Comparison of ENCODE assay signal across 21 cellular contexts in the genomic region with DNA sequence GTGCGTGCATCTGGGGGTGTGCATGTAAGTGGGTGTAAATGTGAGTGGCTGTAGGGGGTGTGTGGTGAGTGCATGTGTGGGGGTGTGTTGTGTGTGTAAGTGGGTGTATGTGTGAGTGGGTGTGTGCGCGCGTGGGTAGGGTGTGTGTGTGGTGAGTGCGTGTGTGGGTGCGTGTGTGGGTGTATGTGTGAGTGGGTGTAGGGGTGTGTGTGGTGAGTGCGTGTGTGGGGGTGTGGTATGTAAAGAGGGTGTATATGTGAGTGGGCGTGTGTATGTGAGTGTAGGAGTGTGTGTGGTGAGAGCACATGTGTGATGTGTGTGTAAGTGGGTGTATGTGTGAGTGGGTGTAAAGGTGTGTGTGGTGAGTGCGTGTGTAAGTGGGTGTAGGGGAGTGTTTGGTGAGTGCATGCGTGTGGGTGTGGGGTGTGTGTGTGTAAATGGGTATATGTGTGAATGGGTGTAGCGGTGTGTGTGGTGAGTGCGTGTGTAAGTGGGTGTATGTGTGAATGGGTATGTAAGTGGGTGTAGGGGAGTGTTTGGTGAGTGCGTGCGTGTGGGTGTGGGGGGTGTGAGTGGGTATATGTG. TPM values are rescaled to one million over a fixed set of nuclear protein-coding genes. Genes with fewer than 3 reads are reported as not detected.
"Had no signal": no experiment of that assay in that cellular context is flagged by ENCODE, and none has a peak within 500 bp of the region (broad histone marks: within the 10 kb centered on the region; RNA-seq: fewer than 3 reads in every experiment).

No MANE protein-coding gene starts in this region.

- H3K9me3 ChIP-seq: body of pancreas had no signal

- H3K27ac Mint-ChIP-seq: activated B cell treated with CpG ODN at 0.5 μM for 24 hours; activated CD4-positive, alpha-beta memory T cell treated with anti-CD3 and anti-CD28 coated beads for 36 hours; activated naive CD8-positive, alpha-beta T cell; activated T-helper 1 cell treated with anti-CD3 and anti-CD28 coated beads, Interleukin-12 subunit alpha, Interleukin-12 subunit beta, Interleukin-2, Interleukin-4 antibody, amounts not matched to agents 30 ng/mL and 10 ng/mL and 1 ng/mL, durations not matched to agents 14 hours and 24 hours and 36 hours; T-cell had no signal

- H3K4me3 ChIP-seq: body of pancreas had no signal

- H3K4me3 Mint-ChIP-seq: activated B cell treated with CpG ODN at 0.5 μM for 24 hours; activated CD4-positive, alpha-beta memory T cell treated with anti-CD3 and anti-CD28 coated beads for 36 hours; activated naive CD8-positive, alpha-beta T cell; activated T-helper 1 cell treated with anti-CD3 and anti-CD28 coated beads, Interleukin-12 subunit alpha, Interleukin-12 subunit beta, Interleukin-2, Interleukin-4 antibody, amounts not matched to agents 30 ng/mL and 10 ng/mL and 1 ng/mL, durations not matched to agents 14 hours and 24 hours and 36 hours; T-cell had no signal

- H3K27ac ChIP-seq: body of pancreas had no signal

- H3K4me1 ChIP-seq: body of pancreas had no signal

- H3K36me3 Mint-ChIP-seq: activated CD4-positive, alpha-beta memory T cell treated with anti-CD3 and anti-CD28 coated beads for 36 hours; activated naive CD8-positive, alpha-beta T cell; T-cell had no signal

- H3K9me3 Mint-ChIP-seq: activated B cell treated with CpG ODN at 0.5 μM for 24 hours; activated CD4-positive, alpha-beta memory T cell treated with anti-CD3 and anti-CD28 coated beads for 36 hours; activated T-helper 1 cell treated with anti-CD3 and anti-CD28 coated beads, Interleukin-12 subunit alpha, Interleukin-12 subunit beta, Interleukin-2, Interleukin-4 antibody, amounts not matched to agents 30 ng/mL and 10 ng/mL and 1 ng/mL, durations not matched to agents 14 hours and 24 hours and 36 hours; T-cell had no signal

- DNase-seq: activated B cell treated with CpG ODN at 0.5 μM for 24 hours; activated CD4-positive, alpha-beta memory T cell treated with anti-CD3 and anti-CD28 coated beads for 36 hours; activated CD4-positive, alpha-beta T cell treated with anti-CD3 and anti-CD28 coated beads for 4 hours; activated T-cell treated with anti-CD3 and anti-CD28 coated beads for 4 hours; body of pancreas; foreskin melanocyte; head of caudate nucleus; retina; stimulated activated CD4-positive, alpha-beta T cell treated with anti-CD3 and anti-CD28 coated beads, Interleukin-2, amount 100 ng/mL, for 48 hours; T-cell had no signal

- H3K27me3 ChIP-seq: body of pancreas had no signal

- H3K4me1 Mint-ChIP-seq: activated B cell treated with CpG ODN at 0.5 μM for 24 hours had no signal

- ATAC-seq: body of pancreas, T-cell had no signal

- H3K27me3 Mint-ChIP-seq: activated B cell treated with CpG ODN at 0.5 μM for 24 hours; activated CD4-positive, alpha-beta memory T cell treated with anti-CD3 and anti-CD28 coated beads for 36 hours; activated naive CD8-positive, alpha-beta T cell had no signal

RNA-seq across cellular contexts. Expression of gene CPN2, which starts 0.9 kb away (rescaled TPM):
- total RNA-seq: activated B cell treated with CpG ODN at 0.5 μM for 24 hours; activated CD4-positive, alpha-beta memory T cell treated with anti-CD3 and anti-CD28 coated beads for 36 hours; activated T-helper 1 cell treated with anti-CD3 and anti-CD28 coated beads, Interleukin-12 subunit alpha, Interleukin-12 subunit beta, Interleukin-2, Interleukin-4 antibody, amounts not matched to agents 30 ng/mL and 10 ng/mL and 1 ng/mL, durations not matched to agents 14 hours and 24 hours and 36 hours; body of pancreas; dermis microvascular lymphatic vessel endothelial cell; fibroblast of lung; lung microvascular endothelial cell; myocyte; skeletal muscle tissue; urinary bladder had no signal
- polyA plus RNA-seq: fibroblast of lung, keratinocyte, neural cell had no signal

RNA-seq across cellular contexts. Expression of gene LRRC15, which starts 17.5 kb away (rescaled TPM):
- total RNA-seq: activated B cell treated with CpG ODN at 0.5 μM for 24 hours; activated CD4-positive, alpha-beta memory T cell treated with anti-CD3 and anti-CD28 coated beads for 36 hours; activated T-helper 1 cell treated with anti-CD3 and anti-CD28 coated beads, Interleukin-12 subunit alpha, Interleukin-12 subunit beta, Interleukin-2, Interleukin-4 antibody, amounts not matched to agents 30 ng/mL and 10 ng/mL and 1 ng/mL, durations not matched to agents 14 hours and 24 hours and 36 hours; left lobe of liver; myocyte; T-cell had no signal
- polyA plus RNA-seq: keratinocyte, neural cell had no signal

RNA-seq across cellular contexts. Expression of gene GP5, which starts 47.0 kb away (rescaled TPM):
- total RNA-seq: body of pancreas, myocyte had no signal
